ENCODE assay signal across 1 cellular context in the genomic region with DNA sequence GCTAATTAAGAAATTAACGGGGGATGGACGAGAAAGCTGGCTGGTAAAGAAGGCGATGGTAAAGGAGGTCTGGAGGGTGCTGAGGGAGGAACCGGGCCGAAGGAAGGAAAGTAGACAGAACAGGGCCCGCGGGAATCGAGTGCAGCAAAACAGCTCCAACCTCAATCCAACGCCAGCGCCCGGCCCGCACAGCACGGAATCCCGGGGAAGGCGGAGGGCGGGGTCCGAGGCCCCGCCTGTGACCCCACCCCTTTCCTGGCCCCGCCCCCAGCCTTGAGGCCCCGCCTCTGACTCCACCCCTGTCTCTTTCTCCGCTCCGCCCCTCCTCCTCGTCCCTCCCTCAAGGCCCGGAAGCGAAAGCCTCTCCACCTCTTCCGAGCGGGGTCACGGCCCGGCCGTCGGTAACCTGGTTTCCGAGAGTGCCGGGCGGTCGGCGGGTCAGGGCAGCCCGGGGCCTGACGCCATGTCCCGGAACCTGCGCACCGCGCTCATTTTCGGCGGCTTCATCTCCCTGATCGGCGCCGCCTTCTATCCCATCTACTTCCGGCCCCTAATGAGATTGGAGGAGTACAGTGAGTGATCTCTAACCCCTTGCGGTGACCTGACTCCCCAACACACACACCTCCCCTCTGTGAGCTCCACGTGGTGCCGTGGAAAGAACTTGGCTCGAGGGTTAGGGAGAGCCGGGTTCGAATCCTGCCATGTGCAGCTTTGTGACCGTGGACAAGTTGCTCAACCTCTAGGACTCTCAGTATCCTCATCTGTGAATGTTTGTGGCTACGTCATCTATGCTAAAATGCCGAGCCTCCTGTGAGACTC.
TF ChIP-seq lines count a peak whose summit lies in the region.

A gene (plus strand): TSS at position 370 of the 819 bp plus-strand sequence. CDS start 94 bp downstream, at position 464.

TF ChIP-seq in K562, 482 proteins besides CTCF, POLR2A, EP300 and RAD21 (continued from another document and continues in another):
- TF ChIP-seq, protein P1, sequence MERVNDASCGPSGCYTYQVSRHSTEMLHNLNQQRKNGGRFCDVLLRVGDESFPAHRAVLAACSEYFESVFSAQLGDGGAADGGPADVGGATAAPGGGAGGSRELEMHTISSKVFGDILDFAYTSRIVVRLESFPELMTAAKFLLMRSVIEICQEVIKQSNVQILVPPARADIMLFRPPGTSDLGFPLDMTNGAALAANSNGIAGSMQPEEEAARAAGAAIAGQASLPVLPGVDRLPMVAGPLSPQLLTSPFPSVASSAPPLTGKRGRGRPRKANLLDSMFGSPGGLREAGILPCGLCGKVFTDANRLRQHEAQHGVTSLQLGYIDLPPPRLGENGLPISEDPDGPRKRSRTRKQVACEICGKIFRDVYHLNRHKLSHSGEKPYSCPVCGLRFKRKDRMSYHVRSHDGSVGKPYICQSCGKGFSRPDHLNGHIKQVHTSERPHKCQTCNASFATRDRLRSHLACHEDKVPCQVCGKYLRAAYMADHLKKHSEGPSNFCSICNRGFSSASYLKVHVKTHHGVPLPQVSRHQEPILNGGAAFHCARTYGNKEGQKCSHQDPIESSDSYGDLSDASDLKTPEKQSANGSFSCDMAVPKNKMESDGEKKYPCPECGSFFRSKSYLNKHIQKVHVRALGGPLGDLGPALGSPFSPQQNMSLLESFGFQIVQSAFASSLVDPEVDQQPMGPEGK (CRISPR knock-in tag; IDR thresholded peaks at IDR 0.05; ENCODE audit: borderline replicate concordance), result 0 out of 2 replicates have a peak, but pooled peaks have one; percentile 47
- TF ChIP-seq, protein P2, sequence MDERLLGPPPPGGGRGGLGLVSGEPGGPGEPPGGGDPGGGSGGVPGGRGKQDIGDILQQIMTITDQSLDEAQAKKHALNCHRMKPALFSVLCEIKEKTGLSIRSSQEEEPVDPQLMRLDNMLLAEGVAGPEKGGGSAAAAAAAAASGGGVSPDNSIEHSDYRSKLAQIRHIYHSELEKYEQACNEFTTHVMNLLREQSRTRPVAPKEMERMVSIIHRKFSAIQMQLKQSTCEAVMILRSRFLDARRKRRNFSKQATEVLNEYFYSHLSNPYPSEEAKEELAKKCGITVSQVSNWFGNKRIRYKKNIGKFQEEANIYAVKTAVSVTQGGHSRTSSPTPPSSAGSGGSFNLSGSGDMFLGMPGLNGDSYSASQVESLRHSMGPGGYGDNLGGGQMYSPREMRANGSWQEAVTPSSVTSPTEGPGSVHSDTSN (CRISPR knock-in tag; IDR thresholded peaks at IDR 0.05; ENCODE audit: low read depth), result no peak
- TF ChIP-seq, protein P2 (tag; conservative IDR thresholded peaks at IDR 0.05; ENCODE audit: low read depth), result no peak
- TF ChIP-seq, protein P3, sequence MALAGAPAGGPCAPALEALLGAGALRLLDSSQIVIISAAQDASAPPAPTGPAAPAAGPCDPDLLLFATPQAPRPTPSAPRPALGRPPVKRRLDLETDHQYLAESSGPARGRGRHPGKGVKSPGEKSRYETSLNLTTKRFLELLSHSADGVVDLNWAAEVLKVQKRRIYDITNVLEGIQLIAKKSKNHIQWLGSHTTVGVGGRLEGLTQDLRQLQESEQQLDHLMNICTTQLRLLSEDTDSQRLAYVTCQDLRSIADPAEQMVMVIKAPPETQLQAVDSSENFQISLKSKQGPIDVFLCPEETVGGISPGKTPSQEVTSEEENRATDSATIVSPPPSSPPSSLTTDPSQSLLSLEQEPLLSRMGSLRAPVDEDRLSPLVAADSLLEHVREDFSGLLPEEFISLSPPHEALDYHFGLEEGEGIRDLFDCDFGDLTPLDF (CRISPR knock-in tag; IDR thresholded peaks at IDR 0.05), result no peak
- TF ChIP-seq, protein P4, sequence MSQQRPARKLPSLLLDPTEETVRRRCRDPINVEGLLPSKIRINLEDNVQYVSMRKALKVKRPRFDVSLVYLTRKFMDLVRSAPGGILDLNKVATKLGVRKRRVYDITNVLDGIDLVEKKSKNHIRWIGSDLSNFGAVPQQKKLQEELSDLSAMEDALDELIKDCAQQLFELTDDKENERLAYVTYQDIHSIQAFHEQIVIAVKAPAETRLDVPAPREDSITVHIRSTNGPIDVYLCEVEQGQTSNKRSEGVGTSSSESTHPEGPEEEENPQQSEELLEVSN (IDR thresholded peaks at IDR 0.05; ENCODE audit: borderline replicate concordance in 1 of 2, extremely low read depth in 1 of 2, insufficient read depth in 1 of 2, insufficient read length in 1 of 2, low read depth in 1 of 2, low read length in 1 of 2, poor library complexity in 1 of 2, severe bottlenecking in 1 of 2), result peak; percentile 79 to 82
- TF ChIP-seq RBM17 (IDR thresholded peaks at IDR 0.05; ENCODE audit: borderline replicate concordance, low read depth, low read length) (no peak), HMGN3 (IDR thresholded peaks at IDR 0.05; ENCODE audit: borderline replicate concordance, extremely low read depth, insufficient read length, low read depth, low read length) (peak; percentile 82), ZNF589 (CRISPR knock-in tag; IDR thresholded peaks at IDR 0.05; ENCODE audit: low read depth) (peak; percentile 13; the same call in 1 of the 2 replicates), ZNF778 (CRISPR knock-in tag; IDR thresholded peaks at IDR 0.05) (no peak), FOXK2 (conservative IDR thresholded peaks at IDR 0.05 in 1 of 2, IDR thresholded peaks at IDR 0.05 in 1 of 2; ENCODE audit: low read depth in 2 of 2) (peak; percentile 60 to 75; a peak in 2 of 4 replicates), ILF3 (IDR thresholded peaks at IDR 0.05; ENCODE audit: borderline replicate concordance) (no peak), ZNF133 (CRISPR knock-in tag; IDR thresholded peaks at IDR 0.05) (no peak), BHLHE40 (IDR thresholded peaks at IDR 0.05; ENCODE audit: low read length) (no peak), MTA2 (IDR thresholded peaks at IDR 0.05; ENCODE audit: low read depth) (peak; percentile 81), ELF2 (CRISPR knock-in tag; IDR thresholded peaks at IDR 0.05) (peak; percentile 56; the same call in 1 of the 2 replicates), HDAC2 (IDR thresholded peaks at IDR 0.05) (peak; percentile 83), TCF7L2 (IDR thresholded peaks at IDR 0.05; ENCODE audit: low read depth, low read length) (no peak), PTTG1 (tag; IDR thresholded peaks at IDR 0.05; ENCODE audit: low read depth) (no peak), ZNF644 (tag; IDR thresholded peaks at IDR 0.05; ENCODE audit: low read depth) (peak; percentile 28; the same call in 1 of the 2 replicates), ZNF717 (CRISPR knock-in tag; IDR thresholded peaks at IDR 0.05) (no peak), HLTF (IDR thresholded peaks at IDR 0.05) (peak; percentile 73; the same call in 1 of the 2 replicates), MYBL2 (IDR thresholded peaks at IDR 0.05; ENCODE audit: low read depth) (no peak), MYBL2 (CRISPR knock-in tag; IDR thresholded peaks at IDR 0.05; ENCODE audit: borderline replicate concordance) (no peak), ZNF140 (CRISPR knock-in tag; IDR thresholded peaks at IDR 0.05) (no peak), RBM34 (IDR thresholded peaks at IDR 0.05; ENCODE audit: borderline replicate concordance, insufficient read depth, low read length) (no peak), ZNF766 (CRISPR knock-in tag; conservative IDR thresholded peaks at IDR 0.05) (0 out of 2 replicates have a peak, but pooled peaks have one; percentile 52), PCBP1 (IDR thresholded peaks at IDR 0.05; ENCODE audit: low read depth, low read length, poor library complexity, severe bottlenecking) (no peak), SIX5 (IDR thresholded peaks at IDR 0.05; ENCODE audit: borderline replicate concordance in 1 of 2, insufficient read depth in 1 of 2, low read depth in 1 of 2, low read length in 2 of 2) (peak in 1 of 2 experiments; percentile 25; a peak in 1 of 4 replicates), GABPB2 (CRISPR knock-in tag; conservative IDR thresholded peaks at IDR 0.05) (no peak), RBM15 (IDR thresholded peaks at IDR 0.05; ENCODE audit: insufficient read depth, low read length) (no peak)
- TF ChIP-seq, protein P5, sequence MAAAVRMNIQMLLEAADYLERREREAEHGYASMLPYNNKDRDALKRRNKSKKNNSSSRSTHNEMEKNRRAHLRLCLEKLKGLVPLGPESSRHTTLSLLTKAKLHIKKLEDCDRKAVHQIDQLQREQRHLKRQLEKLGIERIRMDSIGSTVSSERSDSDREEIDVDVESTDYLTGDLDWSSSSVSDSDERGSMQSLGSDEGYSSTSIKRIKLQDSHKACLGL (CRISPR knock-in tag; IDR thresholded peaks at IDR 0.05; ENCODE audit: borderline replicate concordance, poor library complexity, severe bottlenecking), result no peak
- TF ChIP-seq, protein P6, sequence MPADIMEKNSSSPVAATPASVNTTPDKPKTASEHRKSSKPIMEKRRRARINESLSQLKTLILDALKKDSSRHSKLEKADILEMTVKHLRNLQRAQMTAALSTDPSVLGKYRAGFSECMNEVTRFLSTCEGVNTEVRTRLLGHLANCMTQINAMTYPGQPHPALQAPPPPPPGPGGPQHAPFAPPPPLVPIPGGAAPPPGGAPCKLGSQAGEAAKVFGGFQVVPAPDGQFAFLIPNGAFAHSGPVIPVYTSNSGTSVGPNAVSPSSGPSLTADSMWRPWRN (IDR thresholded peaks at IDR 0.05; ENCODE audit: low read depth), result no peak
- TF ChIP-seq, protein P7, sequence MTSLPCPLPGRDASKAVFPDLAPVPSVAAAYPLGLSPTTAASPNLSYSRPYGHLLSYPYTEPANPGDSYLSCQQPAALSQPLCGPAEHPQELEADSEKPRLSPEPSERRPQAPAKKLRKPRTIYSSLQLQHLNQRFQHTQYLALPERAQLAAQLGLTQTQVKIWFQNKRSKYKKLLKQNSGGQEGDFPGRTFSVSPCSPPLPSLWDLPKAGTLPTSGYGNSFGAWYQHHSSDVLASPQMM (CRISPR knock-in tag; IDR thresholded peaks at IDR 0.05), result no peak
- TF ChIP-seq, protein P8, sequence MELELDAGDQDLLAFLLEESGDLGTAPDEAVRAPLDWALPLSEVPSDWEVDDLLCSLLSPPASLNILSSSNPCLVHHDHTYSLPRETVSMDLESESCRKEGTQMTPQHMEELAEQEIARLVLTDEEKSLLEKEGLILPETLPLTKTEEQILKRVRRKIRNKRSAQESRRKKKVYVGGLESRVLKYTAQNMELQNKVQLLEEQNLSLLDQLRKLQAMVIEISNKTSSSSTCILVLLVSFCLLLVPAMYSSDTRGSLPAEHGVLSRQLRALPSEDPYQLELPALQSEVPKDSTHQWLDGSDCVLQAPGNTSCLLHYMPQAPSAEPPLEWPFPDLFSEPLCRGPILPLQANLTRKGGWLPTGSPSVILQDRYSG (tag; conservative IDR thresholded peaks at IDR 0.05; ENCODE audit: low read depth), result 0 out of 2 replicates have a peak, but pooled peaks have one; percentile 32
- TF ChIP-seq, protein P9, sequence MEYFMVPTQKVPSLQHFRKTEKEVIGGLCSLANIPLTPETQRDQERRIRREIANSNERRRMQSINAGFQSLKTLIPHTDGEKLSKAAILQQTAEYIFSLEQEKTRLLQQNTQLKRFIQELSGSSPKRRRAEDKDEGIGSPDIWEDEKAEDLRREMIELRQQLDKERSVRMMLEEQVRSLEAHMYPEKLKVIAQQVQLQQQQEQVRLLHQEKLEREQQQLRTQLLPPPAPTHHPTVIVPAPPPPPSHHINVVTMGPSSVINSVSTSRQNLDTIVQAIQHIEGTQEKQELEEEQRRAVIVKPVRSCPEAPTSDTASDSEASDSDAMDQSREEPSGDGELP (CRISPR knock-in tag; IDR thresholded peaks at IDR 0.05; ENCODE audit: borderline replicate concordance), result peak; percentile 83
- TF ChIP-seq, protein P10, sequence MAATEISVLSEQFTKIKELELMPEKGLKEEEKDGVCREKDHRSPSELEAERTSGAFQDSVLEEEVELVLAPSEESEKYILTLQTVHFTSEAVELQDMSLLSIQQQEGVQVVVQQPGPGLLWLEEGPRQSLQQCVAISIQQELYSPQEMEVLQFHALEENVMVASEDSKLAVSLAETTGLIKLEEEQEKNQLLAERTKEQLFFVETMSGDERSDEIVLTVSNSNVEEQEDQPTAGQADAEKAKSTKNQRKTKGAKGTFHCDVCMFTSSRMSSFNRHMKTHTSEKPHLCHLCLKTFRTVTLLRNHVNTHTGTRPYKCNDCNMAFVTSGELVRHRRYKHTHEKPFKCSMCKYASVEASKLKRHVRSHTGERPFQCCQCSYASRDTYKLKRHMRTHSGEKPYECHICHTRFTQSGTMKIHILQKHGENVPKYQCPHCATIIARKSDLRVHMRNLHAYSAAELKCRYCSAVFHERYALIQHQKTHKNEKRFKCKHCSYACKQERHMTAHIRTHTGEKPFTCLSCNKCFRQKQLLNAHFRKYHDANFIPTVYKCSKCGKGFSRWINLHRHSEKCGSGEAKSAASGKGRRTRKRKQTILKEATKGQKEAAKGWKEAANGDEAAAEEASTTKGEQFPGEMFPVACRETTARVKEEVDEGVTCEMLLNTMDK (IDR thresholded peaks at IDR 0.05; ENCODE audit: borderline replicate concordance, insufficient read depth, low read depth, low read length, poor library complexity, severe bottlenecking), result peak; percentile 35
- TF ChIP-seq, protein P11, sequence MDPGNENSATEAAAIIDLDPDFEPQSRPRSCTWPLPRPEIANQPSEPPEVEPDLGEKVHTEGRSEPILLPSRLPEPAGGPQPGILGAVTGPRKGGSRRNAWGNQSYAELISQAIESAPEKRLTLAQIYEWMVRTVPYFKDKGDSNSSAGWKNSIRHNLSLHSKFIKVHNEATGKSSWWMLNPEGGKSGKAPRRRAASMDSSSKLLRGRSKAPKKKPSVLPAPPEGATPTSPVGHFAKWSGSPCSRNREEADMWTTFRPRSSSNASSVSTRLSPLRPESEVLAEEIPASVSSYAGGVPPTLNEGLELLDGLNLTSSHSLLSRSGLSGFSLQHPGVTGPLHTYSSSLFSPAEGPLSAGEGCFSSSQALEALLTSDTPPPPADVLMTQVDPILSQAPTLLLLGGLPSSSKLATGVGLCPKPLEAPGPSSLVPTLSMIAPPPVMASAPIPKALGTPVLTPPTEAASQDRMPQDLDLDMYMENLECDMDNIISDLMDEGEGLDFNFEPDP (CRISPR knock-in tag; IDR thresholded peaks at IDR 0.05), result no peak
- TF ChIP-seq, protein P12, sequence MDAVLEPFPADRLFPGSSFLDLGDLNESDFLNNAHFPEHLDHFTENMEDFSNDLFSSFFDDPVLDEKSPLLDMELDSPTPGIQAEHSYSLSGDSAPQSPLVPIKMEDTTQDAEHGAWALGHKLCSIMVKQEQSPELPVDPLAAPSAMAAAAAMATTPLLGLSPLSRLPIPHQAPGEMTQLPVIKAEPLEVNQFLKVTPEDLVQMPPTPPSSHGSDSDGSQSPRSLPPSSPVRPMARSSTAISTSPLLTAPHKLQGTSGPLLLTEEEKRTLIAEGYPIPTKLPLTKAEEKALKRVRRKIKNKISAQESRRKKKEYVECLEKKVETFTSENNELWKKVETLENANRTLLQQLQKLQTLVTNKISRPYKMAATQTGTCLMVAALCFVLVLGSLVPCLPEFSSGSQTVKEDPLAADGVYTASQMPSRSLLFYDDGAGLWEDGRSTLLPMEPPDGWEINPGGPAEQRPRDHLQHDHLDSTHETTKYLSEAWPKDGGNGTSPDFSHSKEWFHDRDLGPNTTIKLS (IDR thresholded peaks at IDR 0.05; ENCODE audit: borderline replicate concordance, low read depth), result peak; percentile 85
